In the genomic region with DNA sequence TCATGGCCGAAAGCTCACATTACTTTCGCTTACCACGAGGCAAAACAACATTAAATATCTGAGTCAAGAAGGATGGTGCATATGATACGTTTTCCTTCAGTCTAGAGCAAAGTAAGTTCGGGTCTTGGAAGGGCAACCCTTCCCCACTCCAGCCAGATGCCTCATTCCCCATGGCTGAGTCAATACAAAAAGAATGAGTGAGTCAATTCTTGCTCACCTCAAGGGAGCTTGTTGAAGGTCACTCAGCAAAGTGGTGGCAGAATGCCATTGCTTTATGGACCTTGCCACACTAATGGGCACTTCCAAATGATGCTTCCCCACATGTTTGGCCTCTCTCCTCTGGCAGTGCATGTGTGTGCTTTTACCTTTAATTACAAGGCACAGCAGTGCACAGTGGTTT, we compare ENCODE assay signal across 2 cellular contexts.
TF ChIP-seq lines count a peak whose summit lies in the region.

No MANE protein-coding gene starts in this region.

TF ChIP-seq in A549, 52 proteins besides CTCF, POLR2A, EP300 and RAD21 (continued from another document):
- TF ChIP-seq, protein P1, sequence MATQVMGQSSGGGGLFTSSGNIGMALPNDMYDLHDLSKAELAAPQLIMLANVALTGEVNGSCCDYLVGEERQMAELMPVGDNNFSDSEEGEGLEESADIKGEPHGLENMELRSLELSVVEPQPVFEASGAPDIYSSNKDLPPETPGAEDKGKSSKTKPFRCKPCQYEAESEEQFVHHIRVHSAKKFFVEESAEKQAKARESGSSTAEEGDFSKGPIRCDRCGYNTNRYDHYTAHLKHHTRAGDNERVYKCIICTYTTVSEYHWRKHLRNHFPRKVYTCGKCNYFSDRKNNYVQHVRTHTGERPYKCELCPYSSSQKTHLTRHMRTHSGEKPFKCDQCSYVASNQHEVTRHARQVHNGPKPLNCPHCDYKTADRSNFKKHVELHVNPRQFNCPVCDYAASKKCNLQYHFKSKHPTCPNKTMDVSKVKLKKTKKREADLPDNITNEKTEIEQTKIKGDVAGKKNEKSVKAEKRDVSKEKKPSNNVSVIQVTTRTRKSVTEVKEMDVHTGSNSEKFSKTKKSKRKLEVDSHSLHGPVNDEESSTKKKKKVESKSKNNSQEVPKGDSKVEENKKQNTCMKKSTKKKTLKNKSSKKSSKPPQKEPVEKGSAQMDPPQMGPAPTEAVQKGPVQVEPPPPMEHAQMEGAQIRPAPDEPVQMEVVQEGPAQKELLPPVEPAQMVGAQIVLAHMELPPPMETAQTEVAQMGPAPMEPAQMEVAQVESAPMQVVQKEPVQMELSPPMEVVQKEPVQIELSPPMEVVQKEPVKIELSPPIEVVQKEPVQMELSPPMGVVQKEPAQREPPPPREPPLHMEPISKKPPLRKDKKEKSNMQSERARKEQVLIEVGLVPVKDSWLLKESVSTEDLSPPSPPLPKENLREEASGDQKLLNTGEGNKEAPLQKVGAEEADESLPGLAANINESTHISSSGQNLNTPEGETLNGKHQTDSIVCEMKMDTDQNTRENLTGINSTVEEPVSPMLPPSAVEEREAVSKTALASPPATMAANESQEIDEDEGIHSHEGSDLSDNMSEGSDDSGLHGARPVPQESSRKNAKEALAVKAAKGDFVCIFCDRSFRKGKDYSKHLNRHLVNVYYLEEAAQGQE (IDR thresholded peaks at IDR 0.05), result no peak
- TF ChIP-seq MAX (IDR thresholded peaks at IDR 0.05), result peak; percentile 51; the same call in 1 of the 2 replicates
- peak; percentile 82 for TF ChIP-seq FOSL2 (IDR thresholded peaks at IDR 0.05)
- peak; percentile 71 for TF ChIP-seq FOSL2 (CRISPR knock-in tag; IDR thresholded peaks at IDR 0.05)
- TF ChIP-seq HDAC2 (IDR thresholded peaks at IDR 0.05), result no peak
- TF ChIP-seq HOXB13 (CRISPR knock-in tag; IDR thresholded peaks at IDR 0.05; ENCODE audit: low read depth), result no peak
- TF ChIP-seq RFX5 (IDR thresholded peaks at IDR 0.05), result no peak
- no peak for TF ChIP-seq RARB (CRISPR knock-in tag; IDR thresholded peaks at IDR 0.05)
- TF ChIP-seq JUN (IDR thresholded peaks at IDR 0.05), result peak in 1 of 2 experiments; percentile 56; a peak in 2 of 5 replicates
- no peak for TF ChIP-seq EHF (CRISPR knock-in tag; IDR thresholded peaks at IDR 0.05)
- TF ChIP-seq ZNF302 (CRISPR knock-in tag; IDR thresholded peaks at IDR 0.05), result no peak
- peak in 1 of 2 experiments; percentile 31; a peak in 1 of 4 replicates for TF ChIP-seq CEBPB (IDR thresholded peaks at IDR 0.05)
- no peak for TF ChIP-seq SMC3 (IDR thresholded peaks at IDR 0.05)
- TF ChIP-seq, protein P2, sequence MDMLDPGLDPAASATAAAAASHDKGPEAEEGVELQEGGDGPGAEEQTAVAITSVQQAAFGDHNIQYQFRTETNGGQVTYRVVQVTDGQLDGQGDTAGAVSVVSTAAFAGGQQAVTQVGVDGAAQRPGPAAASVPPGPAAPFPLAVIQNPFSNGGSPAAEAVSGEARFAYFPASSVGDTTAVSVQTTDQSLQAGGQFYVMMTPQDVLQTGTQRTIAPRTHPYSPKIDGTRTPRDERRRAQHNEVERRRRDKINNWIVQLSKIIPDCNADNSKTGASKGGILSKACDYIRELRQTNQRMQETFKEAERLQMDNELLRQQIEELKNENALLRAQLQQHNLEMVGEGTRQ (IDR thresholded peaks at IDR 0.05), result no peak
- TF ChIP-seq FOXS1 (CRISPR knock-in tag; IDR thresholded peaks at IDR 0.05), result no peak

TF ChIP-seq in WTC11, 78 proteins besides CTCF, POLR2A, EP300 and RAD21 (continued from another document):
- TF ChIP-seq E2F1 (CRISPR knock-in tag; IDR thresholded peaks at IDR 0.05), result no peak
- TF ChIP-seq ZNF138 (CRISPR knock-in tag; conservative IDR thresholded peaks at IDR 0.05), result no peak
- no peak for TF ChIP-seq ZNF416 (CRISPR knock-in tag; IDR thresholded peaks at IDR 0.05)
- TF ChIP-seq MYBL2 (CRISPR knock-in tag; IDR thresholded peaks at IDR 0.05), result no peak
- no peak for TF ChIP-seq NR1H2 (CRISPR knock-in tag; IDR thresholded peaks at IDR 0.05)
- TF ChIP-seq ATF6 (CRISPR knock-in tag; IDR thresholded peaks at IDR 0.05), result no peak
- no peak for TF ChIP-seq FOXK1 (CRISPR knock-in tag; IDR thresholded peaks at IDR 0.05)
- no peak for TF ChIP-seq TEAD4 (CRISPR knock-in tag; IDR thresholded peaks at IDR 0.05)
- no peak for TF ChIP-seq ZNF121 (CRISPR knock-in tag; IDR thresholded peaks at IDR 0.05)
- TF ChIP-seq STAT6 (CRISPR knock-in tag; conservative IDR thresholded peaks at IDR 0.05; ENCODE audit: low read depth), result no peak
- TF ChIP-seq ZNF263 (CRISPR knock-in tag; IDR thresholded peaks at IDR 0.05; ENCODE audit: low read depth), result no peak
- TF ChIP-seq, protein P3, sequence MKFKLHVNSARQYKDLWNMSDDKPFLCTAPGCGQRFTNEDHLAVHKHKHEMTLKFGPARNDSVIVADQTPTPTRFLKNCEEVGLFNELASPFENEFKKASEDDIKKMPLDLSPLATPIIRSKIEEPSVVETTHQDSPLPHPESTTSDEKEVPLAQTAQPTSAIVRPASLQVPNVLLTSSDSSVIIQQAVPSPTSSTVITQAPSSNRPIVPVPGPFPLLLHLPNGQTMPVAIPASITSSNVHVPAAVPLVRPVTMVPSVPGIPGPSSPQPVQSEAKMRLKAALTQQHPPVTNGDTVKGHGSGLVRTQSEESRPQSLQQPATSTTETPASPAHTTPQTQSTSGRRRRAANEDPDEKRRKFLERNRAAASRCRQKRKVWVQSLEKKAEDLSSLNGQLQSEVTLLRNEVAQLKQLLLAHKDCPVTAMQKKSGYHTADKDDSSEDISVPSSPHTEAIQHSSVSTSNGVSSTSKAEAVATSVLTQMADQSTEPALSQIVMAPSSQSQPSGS (CRISPR knock-in tag; IDR thresholded peaks at IDR 0.05; ENCODE audit: borderline replicate concordance, low read depth), result no peak
- TF ChIP-seq SOX15 (CRISPR knock-in tag; IDR thresholded peaks at IDR 0.05), result no peak
